Comparison of ENCODE assay signal across 8 cellular contexts in the genomic region with DNA sequence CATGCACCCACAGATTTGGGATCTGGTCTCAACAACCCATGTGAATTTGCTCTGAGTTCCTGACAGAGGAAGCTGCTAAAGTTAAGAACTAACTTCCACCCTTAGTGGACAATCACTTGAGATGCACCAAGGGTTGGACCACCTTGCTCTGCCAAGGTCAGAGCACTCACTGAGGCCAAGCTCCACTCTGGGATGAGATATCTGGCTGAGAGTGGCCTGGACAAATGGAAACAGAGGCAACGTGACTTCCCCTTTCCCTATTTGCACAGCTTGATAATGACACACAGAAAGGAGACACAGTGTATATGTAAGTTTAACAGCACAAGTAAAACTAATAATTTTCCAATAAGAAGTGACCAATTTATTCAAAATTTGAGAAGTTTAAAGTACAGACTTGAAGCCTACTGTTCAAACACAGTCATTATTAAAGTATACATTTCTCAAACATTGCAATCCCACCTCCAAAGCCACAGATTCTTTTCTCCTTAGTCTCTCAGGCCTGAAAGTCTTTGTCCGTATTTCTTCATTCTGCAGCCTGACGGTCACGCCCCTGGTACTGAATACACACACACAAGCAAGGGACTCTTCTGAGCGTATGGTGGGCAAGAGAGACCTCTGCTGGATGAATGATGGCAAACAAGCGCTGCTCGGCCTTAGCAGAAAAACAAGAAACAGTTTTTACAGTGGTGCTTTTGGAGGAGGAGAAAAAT. TPM values are rescaled to one million over a fixed set of nuclear protein-coding genes. Genes with fewer than 3 reads are reported as not detected.
DNase-seq lines count a peak whose midpoint lies in the region; ATAC-seq, FAIRE-seq and TF ChIP-seq lines count a peak whose summit lies in the region.

No MANE protein-coding gene starts in this region.

- H3K9me3 ChIP-seq in WERI-Rb-1 (ENCODE audit: severe bottlenecking), result no peaks in the 10 kb centered on the region

- peak; percentile 85 for TF ChIP-seq CTCF in WERI-Rb-1 (IDR thresholded peaks at IDR 0.05; ENCODE audit: low read depth, low read length)
- TF ChIP-seq CTCF in bronchial epithelial cell (IDR thresholded peaks at IDR 0.05; ENCODE audit: insufficient read depth, low read length, severe bottlenecking), result peak; percentile 79
- TF ChIP-seq CTCF in kidney epithelial cell (IDR thresholded peaks at IDR 0.05; ENCODE audit: insufficient read depth, low read length, poor library complexity, severe bottlenecking), result peak; percentile 84

- DNase-seq in AML-193 (lab: John Stamatoyannopoulos, UW), result peak; percentile 64 to 83
- DNase-seq in NCI-H2227 treated with DMSO at 0.1 percent for 48 hours (lab: John Stamatoyannopoulos, UW), result peak; percentile 78
- peak; percentile 76 for DNase-seq in WERI-Rb-1
- DNase-seq in bronchial epithelial cell (ENCODE audit: low read depth), result peak; percentile 95
- DNase-seq in kidney epithelial cell (ENCODE audit: low read depth), result peak; percentile 87
- peak; percentile 65 for DNase-seq in stimulated activated CD4-positive, alpha-beta T cell treated with anti-CD3 and anti-CD28 coated beads, Interleukin-1b, Interleukin-23, amount 100 ng/mL, for 48 hours

- H3K27ac ChIP-seq in WERI-Rb-1, result no peak overlapping the region

- H3K27me3 ChIP-seq in WERI-Rb-1 (ENCODE audit: insufficient read depth, low read depth, severe bottlenecking) (no peaks in the 10 kb centered on the region), bronchial epithelial cell (ENCODE audit: control insufficient read depth, insufficient read depth, low read length) (no peaks in the 10 kb centered on the region), kidney epithelial cell (ENCODE audit: control insufficient read depth, insufficient read depth, low read length) (no peaks in the 10 kb centered on the region)

- H3K4me3 ChIP-seq in WERI-Rb-1 (ENCODE audit: low read depth, low read length) (no peak overlapping the region), bronchial epithelial cell (ENCODE audit: low read depth, low read length) (no peak overlapping the region), kidney epithelial cell (ENCODE audit: low read depth, low read length) (no peak overlapping the region)

- H3K36me3 ChIP-seq in WERI-Rb-1 (no peaks in the 10 kb centered on the region), bronchial epithelial cell (ENCODE audit: control insufficient read depth, insufficient read depth, low read length) (no peaks in the 10 kb centered on the region), kidney epithelial cell (ENCODE audit: control insufficient read depth, insufficient read depth, low read length) (no peaks in the 10 kb centered on the region)

- peak; percentile 89 for ATAC-seq in GM19023 (IDR thresholded peaks at IDR 0.05; ENCODE audit: unreplicated experiment)
- ATAC-seq in HG03159 (IDR thresholded peaks at IDR 0.05; ENCODE audit: unreplicated experiment), result peak; percentile 95

- FAIRE-seq in bronchial epithelial cell (lab: Jason Lieb, UNC), result peak; percentile 58

RNA-seq across cellular contexts. Expression of gene TMEM30B, which starts 28.6 kb away (rescaled TPM):
- total RNA-seq in bronchial epithelial cell, result 10.5 and 15.7 TPM in 2 replicates
- 11.3 and 14.1 TPM in 2 replicates for total RNA-seq in kidney epithelial cell
